ENCODE assay signal across 22 cellular contexts in genomic region chr14:41916313-41916712, GRCh38.
DNase-seq lines count a peak whose midpoint lies in the region; ATAC-seq, FAIRE-seq and TF ChIP-seq lines count a peak whose summit lies in the region.
"Had no signal": no experiment of that assay in that cellular context is flagged by ENCODE, and none has a peak within 500 bp of the region (broad histone marks: within the 10 kb centered on the region; RNA-seq: fewer than 3 reads in every experiment).

No MANE protein-coding gene starts in this region.

- no peak overlapping the region for H3K27ac Mint-ChIP-seq in endodermal cell
- H3K27ac Mint-ChIP-seq: B cell; CD4-positive, alpha-beta T cell; CD8-positive, alpha-beta T cell had no signal

- H4K91ac ChIP-seq in IMR-90 (ENCODE audit: insufficient read depth, low read depth, low read length), result no peak overlapping the region

- TF ChIP-seq POLR2A in HepG2 (IDR thresholded peaks at IDR 0.05; ENCODE audit: insufficient read depth in 1 of 2, low read depth in 2 of 2, low read length in 2 of 2) (no peak), right lobe of liver (IDR thresholded peaks at IDR 0.05) (no peak), IMR-90 (IDR thresholded peaks at IDR 0.05; ENCODE audit: low read depth, low read length) (no peak)

- no peak overlapping the region for H2BK5ac ChIP-seq in IMR-90 (ENCODE audit: low read depth, low read length, poor library complexity, severe bottlenecking)

- H3K4me1 ChIP-seq in HepG2 (ENCODE audit: insufficient read depth, low read length) (no peaks in the 10 kb centered on the region), right lobe of liver (no peaks in the 10 kb centered on the region), IMR-90 (ENCODE audit: control insufficient read depth, insufficient read depth, low read length) (no peaks in the 10 kb centered on the region), small intestine (ENCODE audit: control insufficient read depth in 2 of 2, insufficient read depth in 1 of 2, low read depth in 1 of 2, low read length in 1 of 2) (no peaks in the 10 kb centered on the region), endodermal cell (ENCODE audit: control insufficient read depth, insufficient read depth, low read length) (no peaks in the 10 kb centered on the region)
- H3K4me1 ChIP-seq: BLaER1 treated with 17β-estradiol and CSF1 and Interleukin-3, amounts not matched to agents 10 nM and 100 nM; Caco-2 had no signal

- H3K9me3 Mint-ChIP-seq in endodermal cell, result no peaks in the 10 kb centered on the region

- no peak overlapping the region for H3K56ac ChIP-seq in IMR-90 (ENCODE audit: extremely low read depth, insufficient read depth, low read length)

- DNase-seq in HepG2 (ENCODE audit: low spot score) (no peak), right lobe of liver (no peak), IMR-90 (no peak), small intestine (no peak), NCI-H187 treated with DMSO at 0.1 percent for 48 hours (lab: John Stamatoyannopoulos, UW) (no peak), endodermal cell (no peak)
- DNase-seq: AML-193; Caco-2; Calu3; CD4-positive, alpha-beta T cell; CD8-positive, alpha-beta T cell; DMS79 treated with DMSO at 0.1 percent for 48 hours; GF-D8 had no signal

- no peak overlapping the region for H3K14ac ChIP-seq in IMR-90 (replicated peaks; ENCODE audit: low read depth, low read length)

- no peak overlapping the region for H2BK15ac ChIP-seq in IMR-90 (ENCODE audit: low read depth, low read length)

- TF ChIP-seq EP300 in HepG2 (IDR thresholded peaks at IDR 0.05; ENCODE audit: low read depth in 2 of 2, low read length in 2 of 2), result no peak
- TF ChIP-seq EP300 in HepG2 (CRISPR knock-in tag; IDR thresholded peaks at IDR 0.05; ENCODE audit: borderline replicate concordance), result no peak

- TF ChIP-seq RAD21 in HepG2 (CRISPR knock-in tag; IDR thresholded peaks at IDR 0.05), result no peak
- no peak for TF ChIP-seq RAD21 in IMR-90 (IDR thresholded peaks at IDR 0.05; ENCODE audit: low read length)

- no peak overlapping the region for H3K27ac ChIP-seq in HepG2 (ENCODE audit: extremely low read length, insufficient read depth, low read length)
- no peak overlapping the region for H3K27ac ChIP-seq in right lobe of liver
- H3K27ac ChIP-seq in IMR-90 (ENCODE audit: insufficient read depth, low read length), result no peak overlapping the region
- no peak overlapping the region for H3K27ac ChIP-seq in small intestine (ENCODE audit: low read depth in 1 of 2, low read length in 1 of 2)
- H3K27ac ChIP-seq in endodermal cell (ENCODE audit: low read depth, low read length), result no peak overlapping the region
- H3K27ac ChIP-seq: 22Rv1; BLaER1 treated with 17β-estradiol and CSF1 and Interleukin-3, amounts not matched to agents 10 nM and 100 nM; C4-2B had no signal

- H3K36me3 Mint-ChIP-seq in endodermal cell (ENCODE audit: low read depth), result no peaks in the 10 kb centered on the region
- H3K36me3 Mint-ChIP-seq: CD8-positive, alpha-beta T cell had no signal

- H3K27me3 Mint-ChIP-seq in endodermal cell (ENCODE audit: insufficient read depth), result no peaks in the 10 kb centered on the region
- H3K27me3 Mint-ChIP-seq: B cell; CD4-positive, alpha-beta T cell had no signal

- dilution Hi-C loops in IMR-90 (cut with HindIII; ENCODE audit: low sequenced_read_pairs, unreplicated experiment), result no loop called here

- ATAC-seq in HepG2 (no peak), right lobe of liver (no peak), IMR-90 (ENCODE audit: low read depth) (no peak), GM19455 (IDR thresholded peaks at IDR 0.05; ENCODE audit: unreplicated experiment) (no peak)
- ATAC-seq: CD8-positive, alpha-beta T cell had no signal

- no peak overlapping the region for H4K5ac ChIP-seq in IMR-90 (ENCODE audit: low read depth, low read length)

- no peaks in the 10 kb centered on the region for H3K4me1 Mint-ChIP-seq in endodermal cell
- H3K4me1 Mint-ChIP-seq: B cell had no signal

- H3K4me3 ChIP-seq in HepG2 (replicated peaks in 1 of 3; ENCODE audit: insufficient read depth in 1 of 3, low read depth in 2 of 3, low read length in 3 of 3) (no peak overlapping the region), right lobe of liver (no peak overlapping the region), IMR-90 (ENCODE audit: insufficient read depth, low read depth, low read length) (no peak overlapping the region), small intestine (ENCODE audit: low read depth in 1 of 2, low read length in 2 of 2) (no peak overlapping the region), endodermal cell (ENCODE audit: low read length) (no peak overlapping the region)
- H3K4me3 ChIP-seq: BLaER1 treated with 17β-estradiol and CSF1 and Interleukin-3, amounts not matched to agents 10 nM and 100 nM had no signal

- no peak overlapping the region for H2BK20ac ChIP-seq in IMR-90 (ENCODE audit: low read depth, low read length)

- H3K9me1 ChIP-seq in IMR-90 (ENCODE audit: insufficient read depth, low read length), result no peaks in the 10 kb centered on the region

- no peak for FAIRE-seq in HepG2 (lab: Jason Lieb, UNC)
- peak; percentile 55 for FAIRE-seq in colon (lab: Jason Lieb, UNC)
- FAIRE-seq in small intestine (lab: Jason Lieb, UNC), result peak; percentile 19
- FAIRE-seq: D721Med, G401.6, GM12891 had no signal

- no peak overlapping the region for H4K8ac ChIP-seq in IMR-90 (ENCODE audit: low read depth in 2 of 2, low read length in 2 of 2)

- H3K9ac ChIP-seq in HepG2 (ENCODE audit: insufficient read depth, low read depth, low read length) (no peak overlapping the region), IMR-90 (ENCODE audit: low read depth, low read length) (no peak overlapping the region), endodermal cell (ENCODE audit: extremely low read depth, low read length, poor library complexity, severe bottlenecking) (no peak overlapping the region)
- H3K9ac ChIP-seq: BLaER1 treated with 17β-estradiol and CSF1 and Interleukin-3, amounts not matched to agents 10 nM and 100 nM had no signal

- H3K18ac ChIP-seq in IMR-90 (ENCODE audit: low read depth, low read length), result no peak overlapping the region

- H3K79me1 ChIP-seq in IMR-90 (ENCODE audit: low read depth in 1 of 2, low read length in 2 of 2), result no peaks in the 10 kb centered on the region

- CTCF ChIA-PET in HepG2 (lab: Yijun Ruan, JAX; ENCODE audit: low intra/inter-chr PET ratio, low total read pairs), result no interaction called here
- CTCF ChIA-PET in IMR-90 (lab: Yijun Ruan, JAX), result no interaction called here

- no peak overlapping the region for H2AK9ac ChIP-seq in IMR-90 (replicated peaks; ENCODE audit: low read depth, low read length, poor library complexity)

- no peak overlapping the region for H3K23ac ChIP-seq in IMR-90 (ENCODE audit: low read depth, low read length)

- H2AK5ac ChIP-seq in IMR-90 (ENCODE audit: low read depth, low read length), result no peak overlapping the region

- intact Hi-C loops in HepG2 (cut with micrococcal nuclease; ENCODE audit: unreplicated experiment), result no loop called here
- intact Hi-C loops in right lobe of liver (cut with DNase I), result no loop called here
- intact Hi-C loops in IMR-90 (cut with micrococcal nuclease), result no loop called here

- no peak overlapping the region for H2AFZ ChIP-seq in HepG2 (ENCODE audit: low read length)
- H2AFZ ChIP-seq in IMR-90 (replicated peaks; ENCODE audit: low read length, poor library complexity), result no peak overlapping the region

- no TSS peak for BruUV-seq in HepG2 (replicated peaks; lab: Mats Ljungman, UMichigan)
- no TSS peak for BruUV-seq in IMR-90 (replicated peaks; lab: Mats Ljungman, UMichigan)

- POLR2A ChIA-PET in HepG2 (lab: Yijun Ruan, JAX) (no interaction called here), IMR-90 (lab: Charles Lee; ENCODE audit: unreplicated experiment) (no interaction called here)

- TF ChIP-seq CTCF in HepG2 (CRISPR knock-in tag; IDR thresholded peaks at IDR 0.05) (no peak), right lobe of liver (IDR thresholded peaks at IDR 0.05) (no peak), IMR-90 (conservative IDR thresholded peaks at IDR 0.05; ENCODE audit: low read depth, low read length) (no peak), endodermal cell (conservative IDR thresholded peaks at IDR 0.05) (no peak)

- H3K27me3 ChIP-seq in HepG2 (ENCODE audit: control insufficient read depth in 1 of 2, insufficient read depth in 2 of 2, low read length in 2 of 2), result no peaks in the 10 kb centered on the region
- no peaks in the 10 kb centered on the region for H3K27me3 ChIP-seq in right lobe of liver
- H3K27me3 ChIP-seq in IMR-90 (ENCODE audit: control insufficient read depth, insufficient read depth, low read length), result no peaks in the 10 kb centered on the region
- no peaks in the 10 kb centered on the region for H3K27me3 ChIP-seq in small intestine (ENCODE audit: control insufficient read depth in 2 of 2, insufficient read depth in 2 of 2, low read length in 2 of 2)
- no peaks in the 10 kb centered on the region for H3K27me3 ChIP-seq in endodermal cell (ENCODE audit: control insufficient read depth, insufficient read depth, low read length, poor library complexity, severe bottlenecking)
- H3K27me3 ChIP-seq: BLaER1 treated with 17β-estradiol and CSF1 and Interleukin-3, amounts not matched to agents 10 nM and 100 nM had no signal

- H4K20me1 ChIP-seq in HepG2 (ENCODE audit: insufficient read depth, low read length) (no peaks in the 10 kb centered on the region), IMR-90 (ENCODE audit: insufficient read depth, low read length) (no peaks in the 10 kb centered on the region)
- H4K20me1 ChIP-seq: BLaER1 treated with 17β-estradiol and CSF1 and Interleukin-3, amounts not matched to agents 10 nM and 100 nM had no signal

- H3K4me2 ChIP-seq in HepG2 (ENCODE audit: low read depth, low read length) (no peak overlapping the region), IMR-90 (ENCODE audit: low read depth, low read length) (no peak overlapping the region)
- H3K4me2 ChIP-seq: BLaER1 treated with 17β-estradiol and CSF1 and Interleukin-3, amounts not matched to agents 10 nM and 100 nM had no signal

- H3K36me3 ChIP-seq in HepG2 (replicated peaks in 1 of 2; ENCODE audit: control insufficient read depth in 1 of 2, insufficient read depth in 2 of 2, low read length in 2 of 2) (no peaks in the 10 kb centered on the region), right lobe of liver (no peaks in the 10 kb centered on the region), IMR-90 (ENCODE audit: control insufficient read depth, insufficient read depth, low read length) (no peaks in the 10 kb centered on the region), small intestine (ENCODE audit: control insufficient read depth in 2 of 2, insufficient read depth in 2 of 2, low read length in 2 of 2) (no peaks in the 10 kb centered on the region), endodermal cell (ENCODE audit: control insufficient read depth, insufficient read depth, low read length) (no peaks in the 10 kb centered on the region)
- H3K36me3 ChIP-seq: BLaER1 treated with 17β-estradiol and CSF1 and Interleukin-3, amounts not matched to agents 10 nM and 100 nM had no signal

- H3K79me2 ChIP-seq in HepG2 (ENCODE audit: insufficient read depth, low read length), result no peaks in the 10 kb centered on the region

- H3K9me3 ChIP-seq in HepG2 (ENCODE audit: low read length) (peaks cover 43% of the 10 kb centered on the region), right lobe of liver (no peaks in the 10 kb centered on the region), IMR-90 (ENCODE audit: control insufficient read depth, insufficient read depth, low read length) (no peaks in the 10 kb centered on the region), small intestine (ENCODE audit: control insufficient read depth, low read depth) (no peaks in the 10 kb centered on the region), endodermal cell (ENCODE audit: control insufficient read depth, low read length) (no peaks in the 10 kb centered on the region)
- H3K9me3 ChIP-seq: BLaER1 treated with 17β-estradiol and CSF1 and Interleukin-3, amounts not matched to agents 10 nM and 100 nM; Caco-2 had no signal

- no peak overlapping the region for H3K4me3 Mint-ChIP-seq in endodermal cell
- H3K4me3 Mint-ChIP-seq: B cell; CD4-positive, alpha-beta T cell; CD8-positive, alpha-beta T cell had no signal

- H2BK120ac ChIP-seq in IMR-90 (ENCODE audit: low read depth, low read length), result no peak overlapping the region

- in situ Hi-C loops in HepG2 (cut with HindIII; ENCODE audit: extremely low pct_ligation_motif_present, low pct_unique_long_range_greater_than_20kb), result no loop called here
- in situ Hi-C loops in IMR-90 (cut with MboI; ENCODE audit: low sequenced_read_pairs), result no loop called here

- no peak overlapping the region for H3K4ac ChIP-seq in IMR-90 (ENCODE audit: low read depth, low read length)
